ENCODE assay signal across 2 cellular contexts in the genomic region with DNA sequence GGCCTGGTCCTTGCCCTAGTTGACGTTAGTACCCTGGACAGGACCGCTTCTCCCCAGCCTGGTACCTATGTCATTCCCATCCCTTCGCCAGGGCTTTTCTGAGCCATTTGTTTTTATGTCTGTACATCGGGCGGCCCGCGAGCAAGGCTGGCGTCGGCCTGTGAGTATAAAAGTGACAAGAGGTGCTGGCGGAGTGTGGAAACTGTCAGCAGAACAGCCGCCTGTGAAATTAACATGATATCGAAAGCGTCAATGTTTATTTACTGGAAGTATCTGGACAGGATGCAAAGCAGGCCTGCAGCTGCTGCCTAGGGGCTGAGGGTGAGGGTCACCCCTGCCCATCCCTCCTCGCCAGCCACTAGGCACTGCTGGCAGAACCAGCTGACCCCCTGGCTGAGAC.
TF ChIP-seq lines count a peak whose summit lies in the region.

No MANE protein-coding gene starts in this region.

TF ChIP-seq in IMR-90, 13 proteins besides CTCF, POLR2A, EP300 and RAD21:
- TF ChIP-seq RCOR1 (IDR thresholded peaks at IDR 0.05; ENCODE audit: insufficient replicate concordance, low read length) (no peak), CHD1 (IDR thresholded peaks at IDR 0.05; ENCODE audit: low read depth, low read length) (no peak), SMC3 (IDR thresholded peaks at IDR 0.05; ENCODE audit: low read depth, low read length) (no peak), MAZ (IDR thresholded peaks at IDR 0.05; ENCODE audit: borderline replicate concordance, low read depth, low read length) (no peak), MAFK (IDR thresholded peaks at IDR 0.05; ENCODE audit: low read depth, low read length) (no peak), MXI1 (IDR thresholded peaks at IDR 0.05; ENCODE audit: borderline replicate concordance, low read depth, low read length) (no peak), NFE2L2 (IDR thresholded peaks at IDR 0.05; ENCODE audit: low read depth, low read length) (no peak), FOS (IDR thresholded peaks at IDR 0.05; ENCODE audit: low read depth, low read length) (no peak), BHLHE40 (IDR thresholded peaks at IDR 0.05; ENCODE audit: low read depth, low read length) (no peak), CEBPB (IDR thresholded peaks at IDR 0.05; ENCODE audit: low read depth, low read length) (no peak), RFX5 (IDR thresholded peaks at IDR 0.05; ENCODE audit: low read depth, low read length) (no peak)
- TF ChIP-seq, protein P1, sequence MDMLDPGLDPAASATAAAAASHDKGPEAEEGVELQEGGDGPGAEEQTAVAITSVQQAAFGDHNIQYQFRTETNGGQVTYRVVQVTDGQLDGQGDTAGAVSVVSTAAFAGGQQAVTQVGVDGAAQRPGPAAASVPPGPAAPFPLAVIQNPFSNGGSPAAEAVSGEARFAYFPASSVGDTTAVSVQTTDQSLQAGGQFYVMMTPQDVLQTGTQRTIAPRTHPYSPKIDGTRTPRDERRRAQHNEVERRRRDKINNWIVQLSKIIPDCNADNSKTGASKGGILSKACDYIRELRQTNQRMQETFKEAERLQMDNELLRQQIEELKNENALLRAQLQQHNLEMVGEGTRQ (IDR thresholded peaks at IDR 0.05; ENCODE audit: low read depth, low read length): no peak
- TF ChIP-seq, protein P2, sequence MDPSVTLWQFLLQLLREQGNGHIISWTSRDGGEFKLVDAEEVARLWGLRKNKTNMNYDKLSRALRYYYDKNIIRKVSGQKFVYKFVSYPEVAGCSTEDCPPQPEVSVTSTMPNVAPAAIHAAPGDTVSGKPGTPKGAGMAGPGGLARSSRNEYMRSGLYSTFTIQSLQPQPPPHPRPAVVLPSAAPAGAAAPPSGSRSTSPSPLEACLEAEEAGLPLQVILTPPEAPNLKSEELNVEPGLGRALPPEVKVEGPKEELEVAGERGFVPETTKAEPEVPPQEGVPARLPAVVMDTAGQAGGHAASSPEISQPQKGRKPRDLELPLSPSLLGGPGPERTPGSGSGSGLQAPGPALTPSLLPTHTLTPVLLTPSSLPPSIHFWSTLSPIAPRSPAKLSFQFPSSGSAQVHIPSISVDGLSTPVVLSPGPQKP (IDR thresholded peaks at IDR 0.05; ENCODE audit: borderline replicate concordance, low read depth, low read length): no peak

TF ChIP-seq in H1, 55 proteins besides CTCF, POLR2A, EP300 and RAD21:
- TF ChIP-seq CBX5 (IDR thresholded peaks at IDR 0.05; ENCODE audit: low read depth, low read length) (no peak), KDM4A (IDR thresholded peaks at IDR 0.05; ENCODE audit: low read depth, low read length, severe bottlenecking) (no peak), CTBP2 (IDR thresholded peaks at IDR 0.05; ENCODE audit: borderline replicate concordance, insufficient read depth, insufficient read length, low read length) (no peak), ASH2L (IDR thresholded peaks at IDR 0.05; ENCODE audit: low read length) (no peak), POLR2AphosphoS5 (IDR thresholded peaks at IDR 0.05; ENCODE audit: low read depth, low read length) (no peak), CBX8 (IDR thresholded peaks at IDR 0.05; ENCODE audit: borderline replicate concordance, low read depth, low read length) (no peak), JUN (IDR thresholded peaks at IDR 0.05; ENCODE audit: low read depth, low read length) (no peak), BCL11A (IDR thresholded peaks at IDR 0.05; ENCODE audit: low read depth in 2 of 2, low read length in 2 of 2) (no peak), GABPA (IDR thresholded peaks at IDR 0.05; ENCODE audit: borderline replicate concordance, insufficient read depth, low read length) (no peak)
- TF ChIP-seq, protein P3, sequence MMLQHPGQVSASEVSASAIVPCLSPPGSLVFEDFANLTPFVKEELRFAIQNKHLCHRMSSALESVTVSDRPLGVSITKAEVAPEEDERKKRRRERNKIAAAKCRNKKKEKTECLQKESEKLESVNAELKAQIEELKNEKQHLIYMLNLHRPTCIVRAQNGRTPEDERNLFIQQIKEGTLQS (IDR thresholded peaks at IDR 0.05; ENCODE audit: insufficient read depth, low read depth, low read length): no peak
- TF ChIP-seq, protein P4, sequence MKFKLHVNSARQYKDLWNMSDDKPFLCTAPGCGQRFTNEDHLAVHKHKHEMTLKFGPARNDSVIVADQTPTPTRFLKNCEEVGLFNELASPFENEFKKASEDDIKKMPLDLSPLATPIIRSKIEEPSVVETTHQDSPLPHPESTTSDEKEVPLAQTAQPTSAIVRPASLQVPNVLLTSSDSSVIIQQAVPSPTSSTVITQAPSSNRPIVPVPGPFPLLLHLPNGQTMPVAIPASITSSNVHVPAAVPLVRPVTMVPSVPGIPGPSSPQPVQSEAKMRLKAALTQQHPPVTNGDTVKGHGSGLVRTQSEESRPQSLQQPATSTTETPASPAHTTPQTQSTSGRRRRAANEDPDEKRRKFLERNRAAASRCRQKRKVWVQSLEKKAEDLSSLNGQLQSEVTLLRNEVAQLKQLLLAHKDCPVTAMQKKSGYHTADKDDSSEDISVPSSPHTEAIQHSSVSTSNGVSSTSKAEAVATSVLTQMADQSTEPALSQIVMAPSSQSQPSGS (IDR thresholded peaks at IDR 0.05; ENCODE audit: low read length): no peak
